1 cellular context compared by ENCODE assay signal in the genomic region with DNA sequence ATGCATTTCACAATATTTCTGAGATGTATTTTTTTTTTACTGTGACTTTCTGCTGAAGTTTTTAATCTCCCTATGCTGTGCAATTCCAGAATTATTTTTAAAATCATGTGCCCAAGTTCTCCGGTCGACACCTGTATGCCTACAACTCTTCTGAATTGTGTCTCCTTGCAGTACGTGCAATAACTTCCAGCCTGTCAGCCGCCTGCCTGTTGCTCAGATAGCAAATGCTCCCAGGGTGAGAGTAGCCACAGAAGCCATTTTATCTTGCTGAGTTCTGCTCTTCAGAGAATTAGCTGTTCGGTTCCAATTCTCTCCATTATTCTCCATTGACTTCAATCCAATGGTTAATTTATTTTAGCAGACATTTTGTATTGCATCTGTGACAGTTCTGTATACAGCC.
TF ChIP-seq lines count a peak whose summit lies in the region.

No MANE protein-coding gene starts in this region.

TF ChIP-seq in WTC11, 78 proteins besides CTCF, POLR2A, EP300 and RAD21 (continued from another document):
- TF ChIP-seq, protein P1, sequence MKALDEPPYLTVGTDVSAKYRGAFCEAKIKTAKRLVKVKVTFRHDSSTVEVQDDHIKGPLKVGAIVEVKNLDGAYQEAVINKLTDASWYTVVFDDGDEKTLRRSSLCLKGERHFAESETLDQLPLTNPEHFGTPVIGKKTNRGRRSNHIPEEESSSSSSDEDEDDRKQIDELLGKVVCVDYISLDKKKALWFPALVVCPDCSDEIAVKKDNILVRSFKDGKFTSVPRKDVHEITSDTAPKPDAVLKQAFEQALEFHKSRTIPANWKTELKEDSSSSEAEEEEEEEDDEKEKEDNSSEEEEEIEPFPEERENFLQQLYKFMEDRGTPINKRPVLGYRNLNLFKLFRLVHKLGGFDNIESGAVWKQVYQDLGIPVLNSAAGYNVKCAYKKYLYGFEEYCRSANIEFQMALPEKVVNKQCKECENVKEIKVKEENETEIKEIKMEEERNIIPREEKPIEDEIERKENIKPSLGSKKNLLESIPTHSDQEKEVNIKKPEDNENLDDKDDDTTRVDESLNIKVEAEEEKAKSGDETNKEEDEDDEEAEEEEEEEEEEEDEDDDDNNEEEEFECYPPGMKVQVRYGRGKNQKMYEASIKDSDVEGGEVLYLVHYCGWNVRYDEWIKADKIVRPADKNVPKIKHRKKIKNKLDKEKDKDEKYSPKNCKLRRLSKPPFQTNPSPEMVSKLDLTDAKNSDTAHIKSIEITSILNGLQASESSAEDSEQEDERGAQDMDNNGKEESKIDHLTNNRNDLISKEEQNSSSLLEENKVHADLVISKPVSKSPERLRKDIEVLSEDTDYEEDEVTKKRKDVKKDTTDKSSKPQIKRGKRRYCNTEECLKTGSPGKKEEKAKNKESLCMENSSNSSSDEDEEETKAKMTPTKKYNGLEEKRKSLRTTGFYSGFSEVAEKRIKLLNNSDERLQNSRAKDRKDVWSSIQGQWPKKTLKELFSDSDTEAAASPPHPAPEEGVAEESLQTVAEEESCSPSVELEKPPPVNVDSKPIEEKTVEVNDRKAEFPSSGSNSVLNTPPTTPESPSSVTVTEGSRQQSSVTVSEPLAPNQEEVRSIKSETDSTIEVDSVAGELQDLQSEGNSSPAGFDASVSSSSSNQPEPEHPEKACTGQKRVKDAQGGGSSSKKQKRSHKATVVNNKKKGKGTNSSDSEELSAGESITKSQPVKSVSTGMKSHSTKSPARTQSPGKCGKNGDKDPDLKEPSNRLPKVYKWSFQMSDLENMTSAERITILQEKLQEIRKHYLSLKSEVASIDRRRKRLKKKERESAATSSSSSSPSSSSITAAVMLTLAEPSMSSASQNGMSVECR (CRISPR knock-in tag; IDR thresholded peaks at IDR 0.05; ENCODE audit: borderline replicate concordance) = no peak
- no peak for TF ChIP-seq NFE2L1 (CRISPR knock-in tag; IDR thresholded peaks at IDR 0.05)
- TF ChIP-seq, protein P2, sequence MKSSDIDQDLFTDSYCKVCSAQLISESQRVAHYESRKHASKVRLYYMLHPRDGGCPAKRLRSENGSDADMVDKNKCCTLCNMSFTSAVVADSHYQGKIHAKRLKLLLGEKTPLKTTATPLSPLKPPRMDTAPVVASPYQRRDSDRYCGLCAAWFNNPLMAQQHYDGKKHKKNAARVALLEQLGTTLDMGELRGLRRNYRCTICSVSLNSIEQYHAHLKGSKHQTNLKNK (CRISPR knock-in tag; IDR thresholded peaks at IDR 0.05) = no peak
- TF ChIP-seq FOXP1 (CRISPR knock-in tag; IDR thresholded peaks at IDR 0.05; ENCODE audit: borderline replicate concordance) = no peak
- no peak for TF ChIP-seq NR1H2 (CRISPR knock-in tag; IDR thresholded peaks at IDR 0.05)
- TF ChIP-seq, protein P3, sequence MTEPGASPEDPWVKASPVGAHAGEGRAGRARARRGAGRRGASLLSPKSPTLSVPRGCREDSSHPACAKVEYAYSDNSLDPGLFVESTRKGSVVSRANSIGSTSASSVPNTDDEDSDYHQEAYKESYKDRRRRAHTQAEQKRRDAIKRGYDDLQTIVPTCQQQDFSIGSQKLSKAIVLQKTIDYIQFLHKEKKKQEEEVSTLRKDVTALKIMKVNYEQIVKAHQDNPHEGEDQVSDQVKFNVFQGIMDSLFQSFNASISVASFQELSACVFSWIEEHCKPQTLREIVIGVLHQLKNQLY (CRISPR knock-in tag; IDR thresholded peaks at IDR 0.05) = no peak
- TF ChIP-seq, protein P4, sequence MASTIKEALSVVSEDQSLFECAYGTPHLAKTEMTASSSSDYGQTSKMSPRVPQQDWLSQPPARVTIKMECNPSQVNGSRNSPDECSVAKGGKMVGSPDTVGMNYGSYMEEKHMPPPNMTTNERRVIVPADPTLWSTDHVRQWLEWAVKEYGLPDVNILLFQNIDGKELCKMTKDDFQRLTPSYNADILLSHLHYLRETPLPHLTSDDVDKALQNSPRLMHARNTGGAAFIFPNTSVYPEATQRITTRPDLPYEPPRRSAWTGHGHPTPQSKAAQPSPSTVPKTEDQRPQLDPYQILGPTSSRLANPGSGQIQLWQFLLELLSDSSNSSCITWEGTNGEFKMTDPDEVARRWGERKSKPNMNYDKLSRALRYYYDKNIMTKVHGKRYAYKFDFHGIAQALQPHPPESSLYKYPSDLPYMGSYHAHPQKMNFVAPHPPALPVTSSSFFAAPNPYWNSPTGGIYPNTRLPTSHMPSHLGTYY (CRISPR knock-in tag; IDR thresholded peaks at IDR 0.05) = no peak
- TF ChIP-seq RORB (CRISPR knock-in tag; IDR thresholded peaks at IDR 0.05) = no peak
- TF ChIP-seq MXD4 (CRISPR knock-in tag; IDR thresholded peaks at IDR 0.05; ENCODE audit: borderline replicate concordance) = no peak
